ENCODE assay signal across 1 cellular context in genomic region chr22:21665047-21665851, GRCh38.
TF ChIP-seq lines count a peak whose summit lies in the region.

No MANE protein-coding gene starts in this region.

TF ChIP-seq in GM12878, 131 proteins besides CTCF, POLR2A, EP300 and RAD21:
- TF ChIP-seq ZBTB33 (IDR thresholded peaks at IDR 0.05) (no peak), CEBPB (IDR thresholded peaks at IDR 0.05; ENCODE audit: borderline replicate concordance in 1 of 2, low read depth in 2 of 2, low read length in 2 of 2) (no peak), TCF12 (IDR thresholded peaks at IDR 0.05; ENCODE audit: low read depth, low read length) (no peak), MYB (IDR thresholded peaks at IDR 0.05; ENCODE audit: borderline replicate concordance, low read depth, low read length) (no peak), PML (IDR thresholded peaks at IDR 0.05; ENCODE audit: low read length) (no peak), MTA3 (IDR thresholded peaks at IDR 0.05; ENCODE audit: borderline replicate concordance, low read length) (no peak), SIN3A (IDR thresholded peaks at IDR 0.05; ENCODE audit: low read depth, low read length) (no peak), ELK1 (IDR thresholded peaks at IDR 0.05; ENCODE audit: low read depth, low read length) (no peak), EZH2 (IDR thresholded peaks at IDR 0.05; ENCODE audit: borderline replicate concordance, control insufficient read depth, low read depth, low read length) (no peak), RELA (IDR thresholded peaks at IDR 0.05; ENCODE audit: borderline replicate concordance, partially characterized antibody) (no peak), CBX5 (IDR thresholded peaks at IDR 0.05; ENCODE audit: low read depth) (no peak), IKZF2 (IDR thresholded peaks at IDR 0.05) (no peak), SREBF2 (IDR thresholded peaks at IDR 0.05; ENCODE audit: low read length) (no peak), IRF3 (IDR thresholded peaks at IDR 0.05) (no peak)
